In the genomic region with DNA sequence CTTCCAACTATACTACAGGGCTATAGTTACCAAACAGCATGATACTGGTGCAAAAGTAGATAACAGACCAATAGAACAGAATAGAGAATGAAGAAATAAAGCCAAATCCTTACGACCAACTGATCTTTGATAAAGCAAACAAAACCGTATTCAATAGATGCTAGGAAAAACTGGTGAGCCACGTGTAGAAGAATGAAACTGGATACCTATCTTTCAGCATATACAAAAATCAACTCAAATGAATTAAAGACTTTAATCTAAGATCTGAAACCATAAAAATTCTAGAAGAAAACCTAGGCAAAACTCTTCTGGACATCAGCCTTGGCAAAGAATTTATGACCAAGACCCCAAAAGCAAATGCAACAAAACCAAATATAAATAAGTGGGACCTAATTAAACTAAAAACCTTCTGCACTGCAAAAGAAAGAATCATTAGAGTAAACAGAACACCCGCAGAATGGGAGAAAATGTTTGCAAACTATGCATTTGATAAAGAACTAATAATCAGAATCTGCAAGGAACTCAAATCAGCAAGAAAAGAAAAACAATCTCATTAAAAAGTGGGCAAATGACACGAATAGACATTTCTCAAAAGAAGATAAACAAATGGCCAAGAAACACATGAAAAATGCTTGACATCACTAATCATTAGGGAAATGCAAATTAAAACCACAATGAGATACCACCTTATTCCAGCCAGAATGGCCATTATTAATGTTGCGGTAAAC, we compare ENCODE assay signal across 15 cellular contexts.
DNase-seq lines count a peak whose midpoint lies in the region; ATAC-seq, FAIRE-seq and TF ChIP-seq lines count a peak whose summit lies in the region.
"Had no signal": no experiment of that assay in that cellular context is flagged by ENCODE, and none has a peak within 500 bp of the region (broad histone marks: within the 10 kb centered on the region; RNA-seq: fewer than 3 reads in every experiment).

No MANE protein-coding gene starts in this region.

- CTCF ChIA-PET in A549 (lab: Yijun Ruan, JAX), result no interaction called here
- CTCF ChIA-PET in Caco-2 (lab: Charles Lee), result no interaction called here

- no peak for TF ChIP-seq EP300 in A549 (IDR thresholded peaks at IDR 0.05)

- H3K4me2 ChIP-seq in A549, result no peak overlapping the region

- H3K36me3 ChIP-seq in Caco-2 (ENCODE audit: control insufficient read depth, insufficient read depth, low read length), result no peaks in the 10 kb centered on the region

- peak overlapping the region; percentile 49 for H3K4me3 Mint-ChIP-seq in Caco-2 (ENCODE audit: unreplicated experiment)
- peak overlapping the region; percentile 27 for H3K4me3 Mint-ChIP-seq in chondrocyte (ENCODE audit: unreplicated experiment)
- H3K4me3 Mint-ChIP-seq: CD14-positive monocyte; CD8-positive, alpha-beta T cell had no signal

- TF ChIP-seq POLR2A in A549 (IDR thresholded peaks at IDR 0.05; ENCODE audit: low read length), result no peak

- FAIRE-seq in A549 (lab: Jason Lieb, UNC), result no peak
- FAIRE-seq: GM12892, H54 had no signal

- H3K9me3 ChIP-seq in A549, result no peaks in the 10 kb centered on the region
- no peaks in the 10 kb centered on the region for H3K9me3 ChIP-seq in Caco-2

- H3K4me1 ChIP-seq in A549 (no peaks in the 10 kb centered on the region), Caco-2 (peaks cover 23% of the 10 kb centered on the region)

- intact Hi-C loops in Caco-2 (cut with micrococcal nuclease; ENCODE audit: unreplicated experiment), result no loop called here

- H3K36me3 Mint-ChIP-seq in Caco-2 (ENCODE audit: insufficient read depth, unreplicated experiment) (no peaks in the 10 kb centered on the region), chondrocyte (ENCODE audit: low read depth) (no peaks in the 10 kb centered on the region)
- H3K36me3 Mint-ChIP-seq: CD14-positive monocyte; CD8-positive, alpha-beta T cell had no signal

- H3K27me3 Mint-ChIP-seq in Caco-2 (ENCODE audit: insufficient read depth, unreplicated experiment), result no peaks in the 10 kb centered on the region
- peaks cover 5% of the 10 kb centered on the region for H3K27me3 Mint-ChIP-seq in chondrocyte (ENCODE audit: low read depth)

- TF ChIP-seq RAD21 in A549 (conservative IDR thresholded peaks at IDR 0.05 in 1 of 2, IDR thresholded peaks at IDR 0.05 in 1 of 2), result no peak

- H3K27ac ChIP-seq in A549, result no peak overlapping the region

- ATAC-seq in A549 (no peak), HG02798 (IDR thresholded peaks at IDR 0.05; ENCODE audit: poor library complexity, unreplicated experiment) (no peak)
- ATAC-seq: CD8-positive, alpha-beta T cell; HCT116 had no signal

- H3K4me3 ChIP-seq in A549 (no peak overlapping the region), Caco-2 (ENCODE audit: low read depth, low read length) (peak overlapping the region; percentile 6), foreskin fibroblast (ENCODE audit: low read depth in 1 of 2, low read length in 2 of 2) (no peak overlapping the region)

- DNase-seq in A549 (ENCODE audit: low read depth in 1 of 2, low spot score in 1 of 2), result no peak
- no peak for DNase-seq in Caco-2
- peak; percentile 75 for DNase-seq in NCI-H146 treated with DMSO at 0.1 percent for 48 hours (lab: John Stamatoyannopoulos, UW; ENCODE audit: unreplicated experiment)
- no peak for DNase-seq in chondrocyte (ENCODE audit: low spot score)
- DNase-seq in foreskin fibroblast, result no peak
- no peak for DNase-seq in NOMO-1 treated with dmso at 0.1 percent for 144 hours (lab: John Stamatoyannopoulos, UW; ENCODE audit: unreplicated experiment)
- DNase-seq: CD8-positive, alpha-beta T cell; COR-L47; DND-41; GDM1 had no signal

- H3K27me3 ChIP-seq in Caco-2 (replicated peaks; ENCODE audit: control insufficient read depth, insufficient read depth, low read length), result no peaks in the 10 kb centered on the region

- no peak for TF ChIP-seq CTCF in A549 (IDR thresholded peaks at IDR 0.05)
- no peak for TF ChIP-seq CTCF in Caco-2 (IDR thresholded peaks at IDR 0.05; ENCODE audit: insufficient read depth in 1 of 2, low read depth in 1 of 2, low read length in 1 of 2, severe bottlenecking in 1 of 2, unreplicated experiment in 1 of 2)
- no peak for TF ChIP-seq CTCF in chondrocyte (IDR thresholded peaks at IDR 0.05)
- no peak for TF ChIP-seq CTCF in foreskin fibroblast (IDR thresholded peaks at IDR 0.05; ENCODE audit: low read depth, low read length)

- peaks cover 24% of the 10 kb centered on the region for H3K4me1 Mint-ChIP-seq in Caco-2 (ENCODE audit: low read depth, unreplicated experiment)
- H3K4me1 Mint-ChIP-seq in chondrocyte (ENCODE audit: low read depth), result peaks cover 30% of the 10 kb centered on the region
- H3K4me1 Mint-ChIP-seq: CD14-positive monocyte had no signal

- POLR2A ChIA-PET in A549 (lab: Yijun Ruan, JAX) (no interaction called here), Caco-2 (lab: Charles Lee) (no interaction called here)

- BruUV-seq in Caco-2 (replicated peaks; lab: Mats Ljungman, UMichigan), result no TSS peak

- H3K9me3 Mint-ChIP-seq in Caco-2 (ENCODE audit: unreplicated experiment), result no peaks in the 10 kb centered on the region
- no peaks in the 10 kb centered on the region for H3K9me3 Mint-ChIP-seq in chondrocyte (ENCODE audit: low read depth)
- H3K9me3 Mint-ChIP-seq: CD8-positive, alpha-beta T cell had no signal

- WGBS in A549 (ENCODE audit: missing lambda C conversion rate), result 22% methylated on average over 6 of the region's 6 CpGs

- H3K27ac Mint-ChIP-seq in Caco-2 (ENCODE audit: unreplicated experiment) (no peak overlapping the region), chondrocyte (ENCODE audit: unreplicated experiment) (no peak overlapping the region)
- H3K27ac Mint-ChIP-seq: CD14-positive monocyte; CD8-positive, alpha-beta T cell had no signal

TF ChIP-seq in A549, 52 proteins besides CTCF, POLR2A, EP300 and RAD21:
- TF ChIP-seq, protein P1, sequence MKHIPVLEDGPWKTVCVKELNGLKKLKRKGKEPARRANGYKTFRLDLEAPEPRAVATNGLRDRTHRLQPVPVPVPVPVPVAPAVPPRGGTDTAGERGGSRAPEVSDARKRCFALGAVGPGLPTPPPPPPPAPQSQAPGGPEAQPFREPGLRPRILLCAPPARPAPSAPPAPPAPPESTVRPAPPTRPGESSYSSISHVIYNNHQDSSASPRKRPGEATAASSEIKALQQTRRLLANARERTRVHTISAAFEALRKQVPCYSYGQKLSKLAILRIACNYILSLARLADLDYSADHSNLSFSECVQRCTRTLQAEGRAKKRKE (CRISPR knock-in tag; IDR thresholded peaks at IDR 0.05; ENCODE audit: low read depth), result no peak
- TF ChIP-seq GATA3 (IDR thresholded peaks at IDR 0.05; ENCODE audit: borderline replicate concordance), result no peak
- 0 out of 2 replicates have a peak, but pooled peaks have one; percentile 70 for TF ChIP-seq RNF2 (IDR thresholded peaks at IDR 0.05; ENCODE audit: borderline replicate concordance, low read depth)
